ENCODE assay signal across 8 cellular contexts in genomic region chr11:15189189-15189588, GRCh38.
"Had no signal": no experiment of that assay in that cellular context is flagged by ENCODE, and none has a peak within 500 bp of the region (broad histone marks: within the 10 kb centered on the region; RNA-seq: fewer than 3 reads in every experiment).

No MANE protein-coding gene starts in this region.

- ATAC-seq: GM12878 had no signal

- DNase-seq: GDM1, GF-D8 had no signal

- H3K4me3 ChIP-seq: GM12878 had no signal

- FAIRE-seq: G401.6, GM12878, GM12891, GM12892, GM18507, GM19239 had no signal
